2 cellular contexts compared by ENCODE assay signal in the genomic region with DNA sequence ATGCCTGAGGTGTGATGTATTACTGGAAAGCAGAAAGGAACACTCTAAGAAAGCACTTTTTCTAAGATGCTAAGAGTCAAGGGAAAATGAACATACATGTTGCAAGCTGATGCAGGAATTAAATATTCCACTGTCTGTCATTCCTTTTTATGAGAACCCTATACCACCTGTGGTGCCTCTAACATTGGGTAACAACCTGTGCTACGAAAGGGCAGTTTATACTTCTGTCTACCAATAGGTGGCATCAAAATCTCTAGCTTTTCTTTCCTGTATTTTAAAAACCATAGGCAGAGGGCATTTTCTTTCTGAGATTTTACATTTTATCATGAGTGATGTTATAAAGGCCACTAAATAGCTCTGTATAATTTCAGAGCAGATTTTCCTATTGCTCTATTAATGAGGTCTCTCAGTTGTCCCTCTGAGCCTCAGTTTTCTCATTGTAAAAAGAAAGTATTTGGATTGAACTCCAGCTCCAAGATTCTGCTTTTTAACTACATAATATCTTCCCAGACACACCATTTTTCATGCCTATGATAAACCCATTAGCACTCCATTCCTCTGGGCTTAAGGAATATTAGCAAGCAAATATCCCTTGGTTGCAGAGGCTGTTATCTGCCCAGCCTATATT.
A peak's percentile ranks its signal among the peaks of the same experiment; 100 is the strongest.
TF ChIP-seq lines count a peak whose summit lies in the region.

No MANE protein-coding gene starts in this region.

TF ChIP-seq in A549, 52 proteins besides CTCF, POLR2A, EP300 and RAD21 (continued from another document):
- TF ChIP-seq SMC3 (IDR thresholded peaks at IDR 0.05) (peak; percentile 92), CEBPB (IDR thresholded peaks at IDR 0.05) (peak in 1 of 2 experiments; percentile 56; a peak in 2 of 4 replicates), MAZ (IDR thresholded peaks at IDR 0.05; ENCODE audit: borderline replicate concordance, low read depth, low read length) (no peak)

TF ChIP-seq in endothelial cell of umbilical vein, 7 proteins besides CTCF, POLR2A, EP300 and RAD21 (continued from another document):
- TF ChIP-seq FOS (IDR thresholded peaks at IDR 0.05; ENCODE audit: borderline replicate concordance, insufficient read depth, low read length), result no peak
- TF ChIP-seq, protein P1, sequence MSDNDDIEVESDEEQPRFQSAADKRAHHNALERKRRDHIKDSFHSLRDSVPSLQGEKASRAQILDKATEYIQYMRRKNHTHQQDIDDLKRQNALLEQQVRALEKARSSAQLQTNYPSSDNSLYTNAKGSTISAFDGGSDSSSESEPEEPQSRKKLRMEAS (IDR thresholded peaks at IDR 0.05; ENCODE audit: insufficient read depth, insufficient read length), result no peak
- no peak for TF ChIP-seq EZH2 (IDR thresholded peaks at IDR 0.05; ENCODE audit: borderline replicate concordance, low read depth, low read length, severe bottlenecking)
- TF ChIP-seq JUN (IDR thresholded peaks at IDR 0.05; ENCODE audit: borderline replicate concordance, insufficient read depth, insufficient read length, low read depth), result no peak
- no peak for TF ChIP-seq GATA2 (IDR thresholded peaks at IDR 0.05; ENCODE audit: insufficient read depth, insufficient read length, low read depth, low read length)
- no peak for TF ChIP-seq MYC (IDR thresholded peaks at IDR 0.05; ENCODE audit: low read depth, low read length)
